17 cellular contexts compared by ENCODE assay signal in genomic region chr17:2957631-2958286, GRCh38.
DNase-seq lines count a peak whose midpoint lies in the region; ATAC-seq lines count a peak whose summit lies in the region.
"Had no signal": no experiment of that assay in that cellular context is flagged by ENCODE, and none has a peak within 500 bp of the region (broad histone marks: within the 10 kb centered on the region; RNA-seq: fewer than 3 reads in every experiment).

No MANE protein-coding gene starts in this region.

- no peak for ATAC-seq in HG03196 (IDR thresholded peaks at IDR 0.05; ENCODE audit: unreplicated experiment)
- no peak for ATAC-seq in GM21515 (IDR thresholded peaks at IDR 0.05; ENCODE audit: unreplicated experiment)
- ATAC-seq: activated CD4-positive, alpha-beta T cell treated with anti-CD3 and anti-CD28 coated beads for 36 hours; left lobe of liver had no signal

- H3K9me3 Mint-ChIP-seq in immature natural killer cell, result no peaks in the 10 kb centered on the region
- H3K9me3 Mint-ChIP-seq: activated naive CD4-positive, alpha-beta T cell treated with anti-CD3 and anti-CD28 coated beads, Interleukin-2, amount 10 ng/mL, durations not matched to agents 7 days and 5 days; CD8-positive, alpha-beta memory T cell had no signal

- peaks cover 0 to 9% (median 0%) of the 10 kb centered on the region in 3 donors for H3K27me3 Mint-ChIP-seq in immature natural killer cell (ENCODE audit: low read depth in 3 of 3)
- H3K27me3 Mint-ChIP-seq: activated CD4-positive, alpha-beta T cell treated with anti-CD3 and anti-CD28 coated beads for 36 hours had no signal

- H3K4me3 Mint-ChIP-seq in immature natural killer cell, result peak overlapping the region; percentile 18 to 38 (median 33)
- H3K4me3 Mint-ChIP-seq: activated CD4-positive, alpha-beta T cell treated with anti-CD3 and anti-CD28 coated beads for 36 hours; activated naive CD4-positive, alpha-beta T cell treated with anti-CD3 and anti-CD28 coated beads, Interleukin-2, amount 10 ng/mL, durations not matched to agents 7 days and 5 days; CD8-positive, alpha-beta memory T cell had no signal

- peaks cover 61% of the 10 kb centered on the region in 2 donors for H3K4me1 Mint-ChIP-seq in immature natural killer cell

- H3K36me3 Mint-ChIP-seq in immature natural killer cell, result peaks cover 0 to 4% (median 0%) of the 10 kb centered on the region in 3 donors
- H3K36me3 Mint-ChIP-seq: activated naive CD4-positive, alpha-beta T cell treated with anti-CD3 and anti-CD28 coated beads, Interleukin-2, amount 10 ng/mL, durations not matched to agents 7 days and 5 days had no signal

- H3K27ac Mint-ChIP-seq in immature natural killer cell, result peak overlapping the region in 2 of 6 donors; percentile 32 to 74
- H3K27ac Mint-ChIP-seq: activated CD4-positive, alpha-beta T cell treated with anti-CD3 and anti-CD28 coated beads for 36 hours; activated naive CD4-positive, alpha-beta T cell treated with anti-CD3 and anti-CD28 coated beads, Interleukin-2, amount 10 ng/mL, durations not matched to agents 7 days and 5 days had no signal

- DNase-seq in activated effector memory CD4-positive, alpha-beta T cell treated with anti-CD3 and anti-CD28 coated beads, Interleukin-2, amount 50 U/mL, for 16 hours, result peak; percentile 16
- no peak for DNase-seq in activated effector memory CD4-positive, alpha-beta T cell treated with Interleukin-2 at 50 U/mL for 16 hours
- DNase-seq in SK-N-DZ (ENCODE audit: low spot score), result peak; percentile 64
- DNase-seq in immature natural killer cell, result no peak
- no peak for DNase-seq in cerebellar cortex (ENCODE audit: low spot score)
- DNase-seq in T-helper 1 cell, result no peak
- DNase-seq: activated CD4-positive, alpha-beta T cell treated with anti-CD3 and anti-CD28 coated beads for 36 hours; activated naive CD4-positive, alpha-beta T cell treated with anti-CD3 and anti-CD28 coated beads, Interleukin-2, amount 10 ng/mL, durations not matched to agents 7 days and 5 days; brain microvascular endothelial cell; CD8-positive, alpha-beta memory T cell; hypothalamus; KG1; NCI-H1105 treated with DMSO at 0.1 percent for 48 hours; stimulated activated CD4-positive, alpha-beta T cell treated with anti-CD3 and anti-CD28 coated beads, Interleukin-4, amount 100 ng/mL, for 1 hour had no signal

Comparison
In these comparisons a context has a peak if more than half of its experiments do, and no peak if none do; other contexts are left out.
1. DNase-seq: peak in activated effector memory CD4-positive, alpha-beta T cell treated with anti-CD3 and anti-CD28 coated beads, Interleukin-2, amount 50 U/mL, for 16 hours (single experiment) and SK-N-DZ (single experiment); none in activated effector memory CD4-positive, alpha-beta T cell treated with Interleukin-2 at 50 U/mL for 16 hours (single experiment), immature natural killer cell (0 of 3), cerebellar cortex (single experiment) and T-helper 1 cell (0 of 5).